Comparison of ENCODE assay signal across 1 cellular context in the genomic region with DNA sequence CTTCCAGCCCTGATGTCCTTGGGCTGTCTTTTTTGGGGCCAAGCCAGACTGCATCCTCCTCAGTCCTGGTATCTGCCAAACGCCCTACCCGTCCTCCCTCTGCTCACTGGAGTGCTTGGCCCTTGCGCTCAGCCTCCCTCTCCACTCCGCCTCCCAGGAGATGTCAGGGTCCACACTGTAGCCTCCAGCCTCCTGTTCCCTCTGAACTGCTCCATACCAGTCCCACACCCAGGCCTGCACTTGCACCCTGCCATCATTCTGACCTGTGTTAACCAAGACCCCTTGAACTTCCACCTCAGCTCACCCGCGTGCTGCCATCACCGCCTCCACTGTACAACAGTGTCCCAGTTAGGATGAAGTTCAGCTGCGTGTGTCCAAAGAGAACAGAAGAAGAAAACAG.
TF ChIP-seq lines count a peak whose summit lies in the region.

No MANE protein-coding gene starts in this region.

TF ChIP-seq in IMR-90, 13 proteins besides CTCF, POLR2A, EP300 and RAD21:
- TF ChIP-seq, protein P1, sequence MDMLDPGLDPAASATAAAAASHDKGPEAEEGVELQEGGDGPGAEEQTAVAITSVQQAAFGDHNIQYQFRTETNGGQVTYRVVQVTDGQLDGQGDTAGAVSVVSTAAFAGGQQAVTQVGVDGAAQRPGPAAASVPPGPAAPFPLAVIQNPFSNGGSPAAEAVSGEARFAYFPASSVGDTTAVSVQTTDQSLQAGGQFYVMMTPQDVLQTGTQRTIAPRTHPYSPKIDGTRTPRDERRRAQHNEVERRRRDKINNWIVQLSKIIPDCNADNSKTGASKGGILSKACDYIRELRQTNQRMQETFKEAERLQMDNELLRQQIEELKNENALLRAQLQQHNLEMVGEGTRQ (IDR thresholded peaks at IDR 0.05; ENCODE audit: low read depth, low read length) = no peak
- TF ChIP-seq NFE2L2 (IDR thresholded peaks at IDR 0.05; ENCODE audit: low read depth, low read length) (no peak), RFX5 (IDR thresholded peaks at IDR 0.05; ENCODE audit: low read depth, low read length) (no peak), RCOR1 (IDR thresholded peaks at IDR 0.05; ENCODE audit: insufficient replicate concordance, low read length) (no peak), MAFK (IDR thresholded peaks at IDR 0.05; ENCODE audit: low read depth, low read length) (no peak), SMC3 (IDR thresholded peaks at IDR 0.05; ENCODE audit: low read depth, low read length) (no peak), MAZ (IDR thresholded peaks at IDR 0.05; ENCODE audit: borderline replicate concordance, low read depth, low read length) (no peak), FOS (IDR thresholded peaks at IDR 0.05; ENCODE audit: low read depth, low read length) (no peak), BHLHE40 (IDR thresholded peaks at IDR 0.05; ENCODE audit: low read depth, low read length) (no peak), CEBPB (IDR thresholded peaks at IDR 0.05; ENCODE audit: low read depth, low read length) (no peak), CHD1 (IDR thresholded peaks at IDR 0.05; ENCODE audit: low read depth, low read length) (no peak), MXI1 (IDR thresholded peaks at IDR 0.05; ENCODE audit: borderline replicate concordance, low read depth, low read length) (no peak)
- TF ChIP-seq, protein P2, sequence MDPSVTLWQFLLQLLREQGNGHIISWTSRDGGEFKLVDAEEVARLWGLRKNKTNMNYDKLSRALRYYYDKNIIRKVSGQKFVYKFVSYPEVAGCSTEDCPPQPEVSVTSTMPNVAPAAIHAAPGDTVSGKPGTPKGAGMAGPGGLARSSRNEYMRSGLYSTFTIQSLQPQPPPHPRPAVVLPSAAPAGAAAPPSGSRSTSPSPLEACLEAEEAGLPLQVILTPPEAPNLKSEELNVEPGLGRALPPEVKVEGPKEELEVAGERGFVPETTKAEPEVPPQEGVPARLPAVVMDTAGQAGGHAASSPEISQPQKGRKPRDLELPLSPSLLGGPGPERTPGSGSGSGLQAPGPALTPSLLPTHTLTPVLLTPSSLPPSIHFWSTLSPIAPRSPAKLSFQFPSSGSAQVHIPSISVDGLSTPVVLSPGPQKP (IDR thresholded peaks at IDR 0.05; ENCODE audit: borderline replicate concordance, low read depth, low read length) = no peak
